8 cellular contexts compared by ENCODE assay signal in the genomic region with DNA sequence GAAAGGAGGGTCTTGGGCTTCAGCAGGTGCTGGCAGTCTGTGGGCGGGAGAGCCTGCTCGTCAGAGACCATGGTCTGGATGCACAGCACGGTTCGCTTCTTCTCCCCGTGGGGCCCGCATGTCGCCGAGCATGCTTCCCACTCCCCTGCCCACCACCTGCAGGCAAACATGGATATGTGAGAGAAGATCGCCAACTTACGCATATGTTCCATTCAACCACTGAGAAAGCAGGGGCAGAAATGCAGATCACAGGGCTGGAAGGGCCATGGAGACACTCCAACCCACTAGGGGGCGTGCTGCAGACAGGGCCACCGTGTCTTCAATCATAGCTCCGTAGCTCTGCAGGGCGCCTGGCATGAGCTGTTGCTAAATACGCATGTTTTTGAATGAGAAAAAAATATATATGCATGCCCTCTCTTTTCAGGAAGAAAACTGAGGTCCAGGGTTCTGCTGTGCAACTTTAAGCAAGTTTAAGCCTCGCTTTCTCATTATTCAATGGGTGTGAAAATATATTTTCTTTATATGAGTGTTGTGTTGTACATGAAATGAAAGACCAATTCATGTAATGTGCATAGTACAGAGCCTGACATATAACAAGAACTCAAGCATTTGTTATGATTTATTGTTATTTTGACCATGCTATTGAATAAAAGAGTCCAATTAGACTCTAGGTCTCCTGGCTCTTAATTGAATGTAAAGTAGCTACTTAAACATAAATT.
DNase-seq lines count a peak whose midpoint lies in the region; ATAC-seq and TF ChIP-seq lines count a peak whose summit lies in the region.

No MANE protein-coding gene starts in this region.

- no peak for ATAC-seq in GM18861 (IDR thresholded peaks at IDR 0.05; ENCODE audit: unreplicated experiment)

- no peaks in the 10 kb centered on the region for H3K9me3 Mint-ChIP-seq in activated CD4-positive, alpha-beta T cell treated with anti-CD3 and anti-CD28 coated beads, Interleukin-2, amount 10 ng/mL, durations not matched to agents 24 days and 14 days

- intact Hi-C loops in activated CD4-positive, alpha-beta T cell treated with anti-CD3 and anti-CD28 coated beads, Interleukin-2, amount 10 ng/mL, durations not matched to agents 24 days and 14 days (cut with micrococcal nuclease), result loop anchor here (2.0 kb wide), 1 partner anchor 152 kb away; no protein-coding TSS in a partner anchor

- no peak overlapping the region for H3K4me3 ChIP-seq in Jurkat, Clone E6-1 (ENCODE audit: low read length)
- H3K4me3 ChIP-seq in fibroblast of the aortic adventitia (ENCODE audit: low read depth, low read length), result no peak overlapping the region

- no peaks in the 10 kb centered on the region for H3K4me1 Mint-ChIP-seq in activated CD4-positive, alpha-beta T cell treated with anti-CD3 and anti-CD28 coated beads, Interleukin-2, amount 10 ng/mL, durations not matched to agents 24 days and 14 days

- no peak overlapping the region for H3K4me3 Mint-ChIP-seq in activated CD4-positive, alpha-beta T cell treated with anti-CD3 and anti-CD28 coated beads, Interleukin-2, amount 10 ng/mL, durations not matched to agents 24 days and 14 days

- in situ Hi-C loops in GM13976 (cut with MboI; ENCODE audit: low sequenced_read_pairs, unreplicated experiment), result no loop called here

- peaks cover 2% of the 10 kb centered on the region for H3K27me3 Mint-ChIP-seq in activated CD4-positive, alpha-beta T cell treated with anti-CD3 and anti-CD28 coated beads, Interleukin-2, amount 10 ng/mL, durations not matched to agents 24 days and 14 days

- DNase-seq in GM13976 (ENCODE audit: low spot score) (no peak), fibroblast of the aortic adventitia (ENCODE audit: low read depth) (no peak), globus pallidus (ENCODE audit: low spot score) (no peak)
- peak; percentile 65 for DNase-seq in Jurkat, Clone E6-1 (ENCODE audit: low read depth, low spot score)
- peak; percentile 81 for DNase-seq in activated CD4-positive, alpha-beta T cell treated with anti-CD3 and anti-CD28 coated beads, Interleukin-2, amount 10 ng/mL, durations not matched to agents 24 days and 14 days
- DNase-seq in stimulated activated CD8-positive, alpha-beta memory T cell treated with anti-CD3 and anti-CD28 coated beads, Interleukin-12 subunit alpha, Interleukin-12 subunit beta, amount 100 ng/mL, for 24 hours (ENCODE audit: extremely low read depth), result peak; percentile 1

- H3K27ac ChIP-seq in 22Rv1, result no peak overlapping the region

- H3K36me3 Mint-ChIP-seq in activated CD4-positive, alpha-beta T cell treated with anti-CD3 and anti-CD28 coated beads, Interleukin-2, amount 10 ng/mL, durations not matched to agents 24 days and 14 days (ENCODE audit: low read depth), result no peaks in the 10 kb centered on the region

- TF ChIP-seq CTCF in 22Rv1 (IDR thresholded peaks at IDR 0.05) (peak; percentile 92), GM13976 (IDR thresholded peaks at IDR 0.05; ENCODE audit: borderline replicate concordance, control extremely low read depth, extremely low read depth, insufficient read depth, missing control alignments) (peak; percentile 21), fibroblast of the aortic adventitia (IDR thresholded peaks at IDR 0.05; ENCODE audit: insufficient read depth, low read length) (peak; percentile 27)

- no peak overlapping the region for H3K27ac Mint-ChIP-seq in activated CD4-positive, alpha-beta T cell treated with anti-CD3 and anti-CD28 coated beads, Interleukin-2, amount 10 ng/mL, durations not matched to agents 24 days and 14 days

Comparison
In these comparisons a context has a peak if more than half of its experiments do, and no peak if none do; other contexts are left out.
1. CTCF ChIP-seq: peak in every context shown above with its lines; median percentile 92 in 22Rv1; 27 in fibroblast of the aortic adventitia; 21 in GM13976.
2. DNase-seq: peak in Jurkat, Clone E6-1 (single experiment), activated CD4-positive, alpha-beta T cell treated with anti-CD3 and anti-CD28 coated beads, Interleukin-2, amount 10 ng/mL, durations not matched to agents 24 days and 14 days (single experiment) and stimulated activated CD8-positive, alpha-beta memory T cell treated with anti-CD3 and anti-CD28 coated beads, Interleukin-12 subunit alpha, Interleukin-12 subunit beta, amount 100 ng/mL, for 24 hours (single experiment); none in GM13976 (single experiment), fibroblast of the aortic adventitia (single experiment) and globus pallidus (single experiment).